Comparison of ENCODE assay signal across 8 cellular contexts in genomic region chr14:56195727-56196126, GRCh38.
A peak's percentile ranks its signal among the peaks of the same experiment; 100 is the strongest.
DNase-seq lines count a peak whose midpoint lies in the region; ATAC-seq and TF ChIP-seq lines count a peak whose summit lies in the region.

No MANE protein-coding gene starts in this region.

- peak overlapping the region; percentile 82 for H3K27ac Mint-ChIP-seq in chondrocyte (ENCODE audit: unreplicated experiment)

- TF ChIP-seq CTCF in AG10803 (conservative IDR thresholded peaks at IDR 0.05; ENCODE audit: low read length) (no peak), chondrocyte (IDR thresholded peaks at IDR 0.05) (no peak), smooth muscle cell (IDR thresholded peaks at IDR 0.05; ENCODE audit: borderline replicate concordance, insufficient read depth, poor library complexity, severe bottlenecking) (no peak)

- no peaks in the 10 kb centered on the region for H3K36me3 ChIP-seq in smooth muscle cell (ENCODE audit: low read depth)

- no peaks in the 10 kb centered on the region for H3K27me3 ChIP-seq in smooth muscle cell (ENCODE audit: low read depth)

- H3K4me1 Mint-ChIP-seq in chondrocyte (ENCODE audit: low read depth), result peaks cover 18% of the 10 kb centered on the region

- H3K4me3 ChIP-seq in AG10803 (ENCODE audit: low read length) (no peak overlapping the region), smooth muscle cell (no peak overlapping the region)

- H3K27me3 Mint-ChIP-seq in chondrocyte (ENCODE audit: low read depth), result no peaks in the 10 kb centered on the region

- peak overlapping the region; percentile 61 for H3K9ac ChIP-seq in smooth muscle cell (ENCODE audit: low read depth)

- DNase-seq in AG10803 (ENCODE audit: low read depth) (peak; percentile 75), NCI-H510A treated with DMSO at 0.1 percent for 48 hours (lab: John Stamatoyannopoulos, UW) (peak; percentile 77), chondrocyte (ENCODE audit: low spot score) (no peak), smooth muscle cell (lab: John Stamatoyannopoulos, UW; ENCODE audit: unreplicated experiment) (no peak), C1 segment of cervical spinal cord (lab: John Stamatoyannopoulos, UW) (no peak), NCI-H1694 (lab: John Stamatoyannopoulos, UW) (no peak)

- no peak overlapping the region for H3K4me3 Mint-ChIP-seq in chondrocyte (ENCODE audit: unreplicated experiment)

- H3K9me3 ChIP-seq in smooth muscle cell (replicated peaks; ENCODE audit: low read depth), result no peaks in the 10 kb centered on the region

- H3K4me1 ChIP-seq in smooth muscle cell (ENCODE audit: low read depth), result peaks cover 33% of the 10 kb centered on the region

- 59% methylated on average over 6 of the region's 6 CpGs for WGBS in smooth muscle cell (ENCODE audit: low lambda C conversion rate)

- peaks cover 16% of the 10 kb centered on the region for H3F3A ChIP-seq in smooth muscle cell (ENCODE audit: low read depth)

- H3K27ac ChIP-seq in smooth muscle cell (ENCODE audit: low read depth), result peak overlapping the region; percentile 87

- no peaks in the 10 kb centered on the region for H3K9me3 Mint-ChIP-seq in chondrocyte (ENCODE audit: low read depth)

- H3K4me2 ChIP-seq in smooth muscle cell, result peak overlapping the region; percentile 56

- H3K36me3 Mint-ChIP-seq in chondrocyte (ENCODE audit: low read depth), result no peaks in the 10 kb centered on the region

- ATAC-seq in GM18508 (IDR thresholded peaks at IDR 0.05; ENCODE audit: insufficient read depth, unreplicated experiment), result peak; percentile 66
- peak; percentile 77 for ATAC-seq in HG02943 (IDR thresholded peaks at IDR 0.05; ENCODE audit: low read depth, unreplicated experiment)

- H3K79me2 ChIP-seq in smooth muscle cell (ENCODE audit: low read depth), result peaks cover 7% of the 10 kb centered on the region

- no peaks in the 10 kb centered on the region for H4K20me1 ChIP-seq in smooth muscle cell (ENCODE audit: low read depth)

- H2AFZ ChIP-seq in smooth muscle cell (ENCODE audit: low read depth), result no peak overlapping the region

Comparison
In these comparisons a context has a peak if more than half of its experiments do, and no peak if none do; other contexts are left out.
1. DNase-seq: peak in AG10803 (single experiment) and NCI-H510A treated with DMSO at 0.1 percent for 48 hours (single experiment); none in chondrocyte (single experiment), smooth muscle cell (single experiment), C1 segment of cervical spinal cord (0 of 14) and NCI-H1694 (single experiment).